24 cellular contexts compared by ENCODE assay signal in the genomic region with DNA sequence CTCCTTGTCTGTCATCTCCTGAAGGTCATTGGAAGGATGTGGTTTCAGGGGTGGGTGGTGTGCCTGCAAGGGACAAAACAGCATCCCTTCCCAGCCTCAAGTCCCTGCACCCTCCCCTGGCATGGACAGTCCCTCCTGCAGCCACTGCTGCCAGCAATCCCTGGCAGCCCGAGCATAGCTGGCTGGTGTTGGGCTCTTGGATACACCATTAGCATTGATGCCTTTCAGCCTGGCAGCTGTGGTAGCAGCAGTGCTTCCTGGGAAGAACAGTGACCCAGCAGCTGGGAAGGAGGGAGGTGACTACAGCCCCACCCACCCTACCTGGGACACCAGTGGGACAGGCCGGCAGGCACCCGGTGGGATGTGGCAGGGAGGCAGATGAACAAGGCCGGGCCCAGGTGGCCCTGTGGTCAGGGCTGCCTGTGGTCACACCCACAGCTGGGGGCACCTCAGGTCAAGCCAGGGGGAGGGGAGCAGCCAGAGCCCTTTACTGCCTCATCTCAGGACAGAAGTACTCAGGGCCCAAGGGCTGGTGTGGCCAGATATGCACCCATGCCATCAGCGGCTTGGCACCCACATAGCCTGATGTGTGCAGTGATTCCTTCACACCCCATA. TPM values are rescaled to one million over a fixed set of nuclear protein-coding genes. Genes with fewer than 3 reads are reported as not detected.
DNase-seq lines count a peak whose midpoint lies in the region; ATAC-seq lines count a peak whose summit lies in the region.
"Had no signal": no experiment of that assay in that cellular context is flagged by ENCODE, and none has a peak within 500 bp of the region (broad histone marks: within the 10 kb centered on the region; RNA-seq: fewer than 3 reads in every experiment).

No MANE protein-coding gene starts in this region.

- H3K4me3 Mint-ChIP-seq in T-helper 1 cell treated with Interleukin-12 subunit alpha and Interleukin-12 subunit beta and Interleukin-4 antibody, amounts not matched to agents 30 μg/mL and 1 μg/mL, for 36 hours, result no peak overlapping the region
- H3K4me3 Mint-ChIP-seq: activated CD8-positive, alpha-beta memory T cell treated with anti-CD3 and anti-CD28 coated beads, Interleukin-2, amount 10 ng/mL, durations not matched to agents 7 days and 5 days; activated naive CD8-positive, alpha-beta T cell treated with anti-CD3 and anti-CD28 coated beads, Interleukin-2, amount 10 ng/mL, durations not matched to agents 7 days and 5 days had no signal

- DNase-seq in T-helper 1 cell (no peak), SW480 (ENCODE audit: low spot score) (peak; percentile 41), left ventricle myocardium superior (peak; percentile 73), substantia nigra (lab: John Stamatoyannopoulos, UW) (peak in 28 of 49 donors; percentile 3 to 50 (median 24)), SHP77 treated with DMSO at 0.1 percent for 48 hours (lab: John Stamatoyannopoulos, UW) (no peak), GM19240 (ENCODE audit: insufficient read length, low spot score) (no peak)
- DNase-seq: activated CD4-positive, alpha-beta T cell treated with anti-CD3 and anti-CD28 coated beads for 1 hour; activated CD8-positive, alpha-beta memory T cell treated with anti-CD3 and anti-CD28 coated beads, Interleukin-2, amount 10 ng/mL, durations not matched to agents 7 days and 5 days; activated naive CD8-positive, alpha-beta T cell treated with anti-CD3 and anti-CD28 coated beads, Interleukin-2, amount 10 ng/mL, durations not matched to agents 7 days and 5 days; DMS153; left lung; mucosa of descending colon; NCI-H187 treated with DMSO at 0.1 percent for 48 hours; NCI-H345; NK-92 treated with Interleukin-12 subunit alpha and Interleukin-12 subunit beta, amount 100 ng/mL, for 24 hours; stimulated activated CD4-positive, alpha-beta T cell treated with anti-CD3 and anti-CD28 coated beads, Interleukin-4, amount 100 ng/mL, for 4 hours had no signal

- no peaks in the 10 kb centered on the region for H3K36me3 Mint-ChIP-seq in T-helper 1 cell treated with Interleukin-12 subunit alpha and Interleukin-12 subunit beta and Interleukin-4 antibody, amounts not matched to agents 30 μg/mL and 1 μg/mL, for 36 hours (ENCODE audit: low read depth)
- H3K36me3 Mint-ChIP-seq: activated CD8-positive, alpha-beta memory T cell treated with anti-CD3 and anti-CD28 coated beads, Interleukin-2, amount 10 ng/mL, durations not matched to agents 7 days and 5 days; activated naive CD8-positive, alpha-beta T cell treated with anti-CD3 and anti-CD28 coated beads, Interleukin-2, amount 10 ng/mL, durations not matched to agents 7 days and 5 days had no signal

- no peaks in the 10 kb centered on the region for H3K27me3 Mint-ChIP-seq in T-helper 1 cell treated with Interleukin-12 subunit alpha and Interleukin-12 subunit beta and Interleukin-4 antibody, amounts not matched to agents 30 μg/mL and 1 μg/mL, for 36 hours (ENCODE audit: low read depth)
- H3K27me3 Mint-ChIP-seq: activated CD8-positive, alpha-beta memory T cell treated with anti-CD3 and anti-CD28 coated beads, Interleukin-2, amount 10 ng/mL, durations not matched to agents 7 days and 5 days; activated naive CD8-positive, alpha-beta T cell treated with anti-CD3 and anti-CD28 coated beads, Interleukin-2, amount 10 ng/mL, durations not matched to agents 7 days and 5 days had no signal

- intact Hi-C loops in left ventricle myocardium superior (cut with micrococcal nuclease), result no loop called here

- H3K9me3 Mint-ChIP-seq in T-helper 1 cell treated with Interleukin-12 subunit alpha and Interleukin-12 subunit beta and Interleukin-4 antibody, amounts not matched to agents 30 μg/mL and 1 μg/mL, for 36 hours, result no peaks in the 10 kb centered on the region
- H3K9me3 Mint-ChIP-seq: activated naive CD8-positive, alpha-beta T cell treated with anti-CD3 and anti-CD28 coated beads, Interleukin-2, amount 10 ng/mL, durations not matched to agents 7 days and 5 days; activated T-helper 2 cell treated with anti-CD3 and anti-CD28 coated beads, Interferon-gamma antibody, Interleukin-2, Interleukin-4, amounts not matched to agents 10 μg/mL and 5 μg/mL and 100 μg/mL, durations not matched to agents 14 hours and 24 hours and 36 hours had no signal

- ATAC-seq in left ventricle myocardium superior, result peak; percentile 89
- no peak for ATAC-seq in GM18519 (IDR thresholded peaks at IDR 0.05; ENCODE audit: low FRiP score, unreplicated experiment)
- ATAC-seq: A549; activated CD8-positive, alpha-beta memory T cell treated with anti-CD3 and anti-CD28 coated beads, Interleukin-2, amount 10 ng/mL, durations not matched to agents 7 days and 5 days; body of pancreas; K562; left lung; mucosa of descending colon had no signal

- H3K27ac Mint-ChIP-seq in T-helper 1 cell treated with Interleukin-12 subunit alpha and Interleukin-12 subunit beta and Interleukin-4 antibody, amounts not matched to agents 30 μg/mL and 1 μg/mL, for 36 hours, result peak overlapping the region; percentile 60
- H3K27ac Mint-ChIP-seq: activated CD8-positive, alpha-beta memory T cell treated with anti-CD3 and anti-CD28 coated beads, Interleukin-2, amount 10 ng/mL, durations not matched to agents 7 days and 5 days; activated naive CD8-positive, alpha-beta T cell treated with anti-CD3 and anti-CD28 coated beads, Interleukin-2, amount 10 ng/mL, durations not matched to agents 7 days and 5 days; activated T-helper 2 cell treated with anti-CD3 and anti-CD28 coated beads, Interferon-gamma antibody, Interleukin-2, Interleukin-4, amounts not matched to agents 10 μg/mL and 5 μg/mL and 100 μg/mL, durations not matched to agents 14 hours and 24 hours and 36 hours had no signal

- H3K27ac ChIP-seq in substantia nigra (ENCODE audit: low read depth, low read length, poor library complexity, severe bottlenecking), result no peak overlapping the region
- H3K27ac ChIP-seq: A549, body of pancreas, C4-2B, coronary artery, left lung had no signal

- H3K4me1 Mint-ChIP-seq in T-helper 1 cell treated with Interleukin-12 subunit alpha and Interleukin-12 subunit beta and Interleukin-4 antibody, amounts not matched to agents 30 μg/mL and 1 μg/mL, for 36 hours (ENCODE audit: low read depth), result peaks cover 4% of the 10 kb centered on the region

RNA-seq across cellular contexts. Expression of a gene that starts 32.9 kb away (rescaled TPM):
- total RNA-seq in left ventricle myocardium superior, result 27.4 TPM

RNA-seq across cellular contexts. Expression of a gene that starts 41.5 kb away (rescaled TPM):
- total RNA-seq in left ventricle myocardium superior, result 5.2 TPM

RNA-seq across cellular contexts. Expression of a gene that starts 41.6 kb away (rescaled TPM):
- total RNA-seq in left ventricle myocardium superior, result 16.8 TPM

RNA-seq across cellular contexts. Expression of a gene that starts 46.7 kb away (rescaled TPM):
- total RNA-seq in left ventricle myocardium superior, result 0.07 TPM

RNA-seq across cellular contexts. Expression of a gene that starts 51.6 kb away (rescaled TPM):
- total RNA-seq in left ventricle myocardium superior, result 10.5 TPM

Comparison
In these comparisons a context has a peak if more than half of its experiments do, and no peak if none do; other contexts are left out.
1. DNase-seq: peak in SW480 (single experiment), left ventricle myocardium superior (single experiment) and substantia nigra (28 of 49); none in T-helper 1 cell (0 of 5), SHP77 treated with DMSO at 0.1 percent for 48 hours (single experiment) and GM19240 (single experiment).